Comparison of ENCODE assay signal across 16 cellular contexts in genomic region chr3:154852515-154852914, GRCh38.
A peak's percentile ranks its signal among the peaks of the same experiment; 100 is the strongest.
DNase-seq lines count a peak whose midpoint lies in the region; ATAC-seq and TF ChIP-seq lines count a peak whose summit lies in the region.
"Had no signal": no experiment of that assay in that cellular context is flagged by ENCODE, and none has a peak within 500 bp of the region (broad histone marks: within the 10 kb centered on the region; RNA-seq: fewer than 3 reads in every experiment).

No MANE protein-coding gene starts in this region.

- H3K27ac ChIP-seq in RWPE2 (ENCODE audit: poor library complexity, severe bottlenecking) (no peak overlapping the region), stomach (peak overlapping the region in 3 of 5 donors; percentile 17 to 72 (median 55)), aorta (ENCODE audit: low read depth in 1 of 2, low read length in 2 of 2) (no peak overlapping the region)
- H3K27ac ChIP-seq: BLaER1 had no signal

- peak; percentile 35; the same call in 1 of the 3 replicates for ATAC-seq in RWPE2 (ENCODE audit: low read depth)
- peak; percentile 34 for ATAC-seq in left colon
- ATAC-seq in aorta (ENCODE audit: low FRiP score): no peak
- no peak for ATAC-seq in esophagus mucosa
- ATAC-seq in GM21717 (IDR thresholded peaks at IDR 0.05; ENCODE audit: unreplicated experiment): no peak
- ATAC-seq: HCT116 had no signal

- H3K27me3 ChIP-seq in RWPE2 (ENCODE audit: insufficient read depth, poor library complexity, severe bottlenecking) (no peaks in the 10 kb centered on the region), stomach (no peaks in the 10 kb centered on the region), aorta (ENCODE audit: control insufficient read depth in 1 of 2, insufficient read depth in 2 of 2, low read length in 1 of 2) (no peaks in the 10 kb centered on the region)
- H3K27me3 ChIP-seq: BLaER1 had no signal

- no peak overlapping the region for H3K4me3 ChIP-seq in RWPE2 (ENCODE audit: severe bottlenecking)
- no peak overlapping the region for H3K4me3 ChIP-seq in stomach
- no peak overlapping the region for H3K4me3 ChIP-seq in aorta (ENCODE audit: low read length in 2 of 2)
- H3K4me3 ChIP-seq: BLaER1 had no signal

- no peaks in the 10 kb centered on the region for H3K9me3 ChIP-seq in RWPE2 (ENCODE audit: severe bottlenecking)
- no peaks in the 10 kb centered on the region for H3K9me3 ChIP-seq in stomach
- no peaks in the 10 kb centered on the region for H3K9me3 ChIP-seq in aorta (ENCODE audit: control insufficient read depth, low read length)
- H3K9me3 ChIP-seq: BLaER1 had no signal

- DNase-seq in SIG-M5 treated with dmso at 0.1 percent for 504 hours (lab: John Stamatoyannopoulos, UW; ENCODE audit: unreplicated experiment) (peak; percentile 45), SIG-M5 (lab: John Stamatoyannopoulos, UW) (no peak), RWPE2 (ENCODE audit: low spot score) (no peak), left colon (no peak), stomach (no peak), aorta (no peak)
- DNase-seq: 8988T; CD4-positive, alpha-beta memory T cell; GDM1; GOT3; H7; HFFc6 had no signal

- no peak for TF ChIP-seq CTCF in RWPE2 (IDR thresholded peaks at IDR 0.05; ENCODE audit: poor library complexity, severe bottlenecking)
- TF ChIP-seq CTCF in stomach (IDR thresholded peaks at IDR 0.05): no peak

- no peak for TF ChIP-seq POLR2A in stomach (IDR thresholded peaks at IDR 0.05)

- H3K36me3 ChIP-seq in RWPE2 (ENCODE audit: low read depth) (no peaks in the 10 kb centered on the region), stomach (no peaks in the 10 kb centered on the region), aorta (ENCODE audit: control insufficient read depth in 1 of 2, insufficient read depth in 2 of 2, low read length in 1 of 2) (no peaks in the 10 kb centered on the region)
- H3K36me3 ChIP-seq: BLaER1 had no signal

- WGBS in stomach, 5 donors: 25 to 82% (median 69%) methylated on average over 1 of the region's 1 CpG
- 51 to 97% methylated on average over 1 of the region's 1 CpG for WGBS in aorta, 2 donors

- intact Hi-C loops in left colon (cut with DNase I, micrococcal nuclease) (no loop called here), stomach (cut with DNase I; ENCODE audit: low total_unique reads) (no loop called here), aorta (cut with DNase I) (no loop called here)

- H3K4me1 ChIP-seq in RWPE2 (ENCODE audit: insufficient read depth, poor library complexity, severe bottlenecking) (no peaks in the 10 kb centered on the region), stomach (peaks cover 8 to 15% (median 13%) of the 10 kb centered on the region in 4 donors), aorta (ENCODE audit: control insufficient read depth in 1 of 2, insufficient read depth in 2 of 2, low read length in 2 of 2) (no peaks in the 10 kb centered on the region)
- H3K4me1 ChIP-seq: BLaER1 had no signal

- TF ChIP-seq EP300 in stomach (IDR thresholded peaks at IDR 0.05): no peak

Comparison
In these comparisons a context has a peak if more than half of its experiments do, and no peak if none do; other contexts are left out.
1. ATAC-seq: peak in RWPE2 (single experiment) and left colon (single experiment); none in aorta (single experiment), esophagus mucosa (single experiment) and GM21717 (single experiment).
2. H3K27ac ChIP-seq: peak in stomach (3 of 5); none in RWPE2 (single experiment) and aorta (0 of 2).